ENCODE assay signal across 6 cellular contexts in the genomic region with DNA sequence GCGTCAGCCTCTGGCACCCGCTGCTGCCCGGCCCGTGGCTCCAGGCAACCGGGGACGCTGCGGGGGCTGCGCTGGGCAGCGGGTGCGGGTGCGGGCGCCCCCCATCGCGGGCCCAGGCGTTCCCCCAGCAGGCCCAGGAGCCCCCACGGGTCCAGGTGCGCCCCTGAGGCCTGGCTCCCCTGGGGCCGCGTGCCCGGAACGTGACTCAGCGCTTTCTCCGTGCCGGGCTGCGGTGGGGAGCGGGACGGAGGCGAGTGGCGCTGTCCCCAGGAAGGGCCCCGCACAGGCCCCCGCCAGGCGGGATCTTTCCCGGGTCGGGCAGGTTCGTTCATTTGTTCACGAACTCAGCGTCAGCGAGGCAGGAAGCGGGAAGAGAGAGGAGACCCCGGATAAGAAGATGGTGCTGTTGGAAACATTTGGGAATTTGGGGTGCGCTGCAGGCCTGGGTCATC. TPM values are rescaled to one million over a fixed set of nuclear protein-coding genes. Genes with fewer than 3 reads are reported as not detected.
DNase-seq lines count a peak whose midpoint lies in the region; ATAC-seq and TF ChIP-seq lines count a peak whose summit lies in the region.

No MANE protein-coding gene starts in this region.

- no peaks in the 10 kb centered on the region for H3K9me3 ChIP-seq in upper lobe of right lung

- ATAC-seq in Right ventricle myocardium inferior, result peak; percentile 47
- ATAC-seq in left ventricle myocardium superior, result peak; percentile 53
- peak; percentile 30 for ATAC-seq in upper lobe of right lung

- H3K4me3 ChIP-seq in upper lobe of right lung, result peak overlapping the region; percentile 37

- intact Hi-C loops in Right ventricle myocardium inferior (cut with DNase I) (loop anchor here (1.0 to 2.0 kb wide), 3 partner anchors 61 to 177 kb away; no protein-coding TSS in a partner anchor), cardiac septum (cut with DNase I) (loop anchor here (1.0 to 2.0 kb wide), 3 partner anchors 25 to 157 kb away; no protein-coding TSS in a partner anchor), left ventricle myocardium superior (cut with micrococcal nuclease) (no loop called here), upper lobe of right lung (cut with DNase I) (loop anchor here (5.0 to 10.0 kb wide), 2 partner anchors 63 to 160 kb away; no protein-coding TSS in a partner anchor)

- H3K4me1 ChIP-seq in upper lobe of right lung, result peaks cover 6% of the 10 kb centered on the region

- peak overlapping the region; percentile 17 for H3K27ac ChIP-seq in upper lobe of right lung

- H3K36me3 ChIP-seq in upper lobe of right lung, result no peaks in the 10 kb centered on the region

- H3K27me3 ChIP-seq in upper lobe of right lung, result no peaks in the 10 kb centered on the region

- DNase-seq in Right ventricle myocardium inferior (ENCODE audit: missing footprints), result no peak
- no peak for DNase-seq in cardiac septum (ENCODE audit: low spot score)
- DNase-seq in left ventricle myocardium superior, result peak; percentile 53
- DNase-seq in upper lobe of right lung, result no peak
- DNase-seq in COR-L47 (lab: John Stamatoyannopoulos, UW), result no peak
- DNase-seq in cerebellum (ENCODE audit: low spot score), result no peak

- no peak for TF ChIP-seq CTCF in upper lobe of right lung (IDR thresholded peaks at IDR 0.05)

RNA-seq across cellular contexts. Expression of a gene that starts 18.4 kb away (rescaled TPM):
- 70.9 TPM for total RNA-seq in Right ventricle myocardium inferior
- 86.9 TPM for total RNA-seq in cardiac septum
- 82.2 TPM for total RNA-seq in left ventricle myocardium superior
- total RNA-seq in upper lobe of right lung, result 121 TPM
- 103 TPM for total RNA-seq in cerebellum

RNA-seq across cellular contexts. Expression of a gene that starts 19.1 kb away (rescaled TPM):
- not detected for total RNA-seq in Right ventricle myocardium inferior
- total RNA-seq in cardiac septum, result not detected
- total RNA-seq in left ventricle myocardium superior, result not detected
- 2.9 TPM for total RNA-seq in upper lobe of right lung
- 7.8 TPM for total RNA-seq in cerebellum

RNA-seq across cellular contexts. Expression of a gene that starts 43.0 kb away (rescaled TPM):
- not detected for total RNA-seq in Right ventricle myocardium inferior
- not detected for total RNA-seq in cardiac septum
- not detected for total RNA-seq in left ventricle myocardium superior
- not detected for total RNA-seq in upper lobe of right lung
- not detected for total RNA-seq in cerebellum

RNA-seq across cellular contexts. Expression of a gene that starts 47.4 kb away (rescaled TPM):
- not detected for total RNA-seq in Right ventricle myocardium inferior
- total RNA-seq in cardiac septum, result not detected
- total RNA-seq in left ventricle myocardium superior, result not detected
- total RNA-seq in upper lobe of right lung, result not detected
- not detected for total RNA-seq in cerebellum

RNA-seq across cellular contexts. Expression of a gene that starts 49.6 kb away (rescaled TPM):
- total RNA-seq in Right ventricle myocardium inferior (60.1 TPM), cardiac septum (53.9 TPM), left ventricle myocardium superior (66.1 TPM), upper lobe of right lung (74.9 TPM), cerebellum (21.5 TPM)
